ENCODE assay signal across 1 cellular context in genomic region chr6:34242252-34243130, GRCh38.
TF ChIP-seq lines count a peak whose summit lies in the region.

No MANE protein-coding gene starts in this region.

TF ChIP-seq in IMR-90, 13 proteins besides CTCF, POLR2A, EP300 and RAD21 (continued from another document):
- TF ChIP-seq ELK1 (IDR thresholded peaks at IDR 0.05; ENCODE audit: borderline replicate concordance, low read depth, low read length), result no peak
- TF ChIP-seq NFE2L2 (IDR thresholded peaks at IDR 0.05; ENCODE audit: low read depth, low read length), result no peak
TF ChIP-seq in IMR-90: peak in this region for 0.
